ENCODE assay signal across 9 cellular contexts in genomic region chr4:6087669-6088068, GRCh38.
A peak's percentile ranks its signal among the peaks of the same experiment; 100 is the strongest.
DNase-seq lines count a peak whose midpoint lies in the region; ATAC-seq and TF ChIP-seq lines count a peak whose summit lies in the region.
"Had no signal": no experiment of that assay in that cellular context is flagged by ENCODE, and none has a peak within 500 bp of the region (broad histone marks: within the 10 kb centered on the region; RNA-seq: fewer than 3 reads in every experiment).

No MANE protein-coding gene starts in this region.

- H3K4me3 ChIP-seq in MG63 (no peak overlapping the region), adrenal gland (no peak overlapping the region)

- TF ChIP-seq POLR2A in adrenal gland (IDR thresholded peaks at IDR 0.05): no peak

- TF ChIP-seq CTCF in adrenal gland (IDR thresholded peaks at IDR 0.05): peak in 4 of 6 experiments; percentile 23 to 43 (median 39)

- H3K27me3 ChIP-seq in MG63: no peaks in the 10 kb centered on the region
- no peaks in the 10 kb centered on the region for H3K27me3 ChIP-seq in adrenal gland

- H3K36me3 ChIP-seq in MG63 (no peaks in the 10 kb centered on the region), adrenal gland (replicated peaks in 1 of 2) (no peaks in the 10 kb centered on the region)

- WGBS in adrenal gland, 4 donors: 20 to 36% (median 30%) methylated on average over 2 of the region's 2 CpGs

- intact Hi-C loops in adrenal gland (cut with DNase I): no loop called here

- H3K27ac ChIP-seq in adrenal gland: no peak overlapping the region
- H3K27ac ChIP-seq: HL-60 had no signal

- H3K9me3 ChIP-seq in MG63 (no peaks in the 10 kb centered on the region), adrenal gland (replicated peaks in 1 of 3) (no peaks in the 10 kb centered on the region)

- H3K4me1 ChIP-seq in adrenal gland (replicated peaks in 1 of 2): no peaks in the 10 kb centered on the region

- no peak for ATAC-seq in GM21576 (IDR thresholded peaks at IDR 0.05; ENCODE audit: unreplicated experiment)
- no peak for ATAC-seq in HG03280 (IDR thresholded peaks at IDR 0.05; ENCODE audit: unreplicated experiment)

- peak; percentile 14 for DNase-seq in DMS79 treated with DMSO at 0.1 percent for 48 hours (lab: John Stamatoyannopoulos, UW)
- peak; percentile 26 for DNase-seq in MG63
- DNase-seq in adrenal gland: peak in 4 of 7 donors; percentile 18 to 60 (median 33)
- DNase-seq in kidney tubule cell (ENCODE audit: low spot score): peak; percentile 35
- DNase-seq in 8988T: no peak
- no peak for DNase-seq in T-helper 2 cell

Comparison
In these comparisons a context has a peak if more than half of its experiments do, and no peak if none do; other contexts are left out.
1. DNase-seq: peak in DMS79 treated with DMSO at 0.1 percent for 48 hours (single experiment), MG63 (single experiment), adrenal gland (4 of 7) and kidney tubule cell (single experiment); none in 8988T (single experiment) and T-helper 2 cell (0 of 5).